1 cellular context compared by ENCODE assay signal in the genomic region with DNA sequence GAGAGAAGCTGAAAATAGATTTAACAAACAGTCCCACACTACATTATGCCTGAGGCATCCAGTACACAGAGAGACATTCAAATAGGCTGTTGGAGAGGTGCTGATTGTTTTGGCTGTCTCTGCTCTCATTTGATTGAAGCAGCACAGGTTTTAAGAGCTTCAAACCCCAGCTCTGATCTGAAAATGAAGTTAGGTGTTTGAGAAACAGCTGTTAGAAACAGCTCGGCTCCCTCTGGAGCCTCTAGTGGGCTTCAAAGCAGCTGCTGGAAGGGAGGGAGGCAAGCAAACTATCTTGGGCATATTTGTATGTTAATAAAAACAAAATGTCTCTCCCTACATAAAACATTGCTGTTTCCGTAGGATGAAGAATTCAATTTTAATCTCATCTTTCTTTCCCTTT.
TF ChIP-seq lines count a peak whose summit lies in the region.

No MANE protein-coding gene starts in this region.

TF ChIP-seq in SK-N-SH treated with all-trans-retinoic acid at 6 μM for 48 hours, 23 proteins besides CTCF, POLR2A, EP300 and RAD21 (continued from another document):
- TF ChIP-seq PATZ1 (CRISPR knock-in tag; IDR thresholded peaks at IDR 0.05; ENCODE audit: borderline replicate concordance) (no peak), SNAI2 (CRISPR knock-in tag; IDR thresholded peaks at IDR 0.05) (no peak), GLIS3 (CRISPR knock-in tag; IDR thresholded peaks at IDR 0.05) (no peak), TCF4 (CRISPR knock-in tag; IDR thresholded peaks at IDR 0.05; ENCODE audit: borderline replicate concordance) (no peak)
